In the genomic region with DNA sequence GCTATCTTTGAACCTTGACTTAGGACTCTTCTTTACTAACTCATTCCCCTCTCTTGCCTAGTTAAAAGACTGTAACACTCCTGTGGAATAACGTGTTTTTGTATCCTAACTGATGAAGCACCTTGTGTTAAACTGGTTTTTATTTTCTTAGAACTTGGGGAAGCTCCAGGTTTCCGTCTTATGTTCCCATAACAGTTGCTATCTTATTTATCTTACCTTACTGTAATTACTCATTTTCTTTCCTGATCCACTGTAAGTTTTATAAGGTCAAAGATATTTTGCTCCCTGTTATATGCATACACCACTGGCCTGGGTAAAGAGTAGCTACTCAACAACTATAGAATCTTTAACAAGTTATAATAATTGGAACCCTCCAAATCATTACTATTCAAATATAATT, we compare ENCODE assay signal across 27 cellular contexts.
"Had no signal": no experiment of that assay in that cellular context is flagged by ENCODE, and none has a peak within 500 bp of the region (broad histone marks: within the 10 kb centered on the region; RNA-seq: fewer than 3 reads in every experiment).

No MANE protein-coding gene starts in this region.

- H3K27me3 ChIP-seq: ascending aorta, brain microvascular endothelial cell, esophagus squamous epithelium, gastroesophageal sphincter had no signal

- H3K4me1 ChIP-seq: ascending aorta had no signal

- H3K9me3 Mint-ChIP-seq: activated naive CD8-positive, alpha-beta T cell treated with anti-CD3 and anti-CD28 coated beads, Interleukin-2, amount 10 ng/mL, durations not matched to agents 7 days and 5 days; activated T-cell treated with anti-CD3 and anti-CD28 coated beads, Interleukin-2, amount 50 U/mL, for 24 hours; central memory CD8-positive, alpha-beta T cell; dendritic cell treated with granulocyte-macrophage colony-stimulating factor and Interleukin-4, amounts not matched to agents 40 ng/mL and 50 ng/mL, for 4 days; effector memory CD8-positive, alpha-beta T cell had no signal

- H3K27ac ChIP-seq: ascending aorta, brain microvascular endothelial cell, coronary artery, epithelial cell of prostate, esophagus squamous epithelium, gastroesophageal sphincter had no signal

- H3K9me3 ChIP-seq: esophagus squamous epithelium, gastroesophageal sphincter had no signal

- DNase-seq: activated CD4-positive, alpha-beta memory T cell treated with anti-CD3 and anti-CD28 coated beads, Interleukin-2, amount 10 ng/mL, durations not matched to agents 7 days and 5 days; activated CD4-positive, alpha-beta T cell treated with anti-CD3 and anti-CD28 coated beads for 1 hour; activated CD4-positive, alpha-beta T cell treated with anti-CD3 and anti-CD28 coated beads for 4 hours; activated CD4-positive, alpha-beta T cell treated with anti-CD3 and anti-CD28 coated beads, Interleukin-2, amount 10 ng/mL, durations not matched to agents 7 days and 5 days; activated CD4-positive, alpha-beta T cell treated with anti-CD3 and anti-CD28 coated beads, Interleukin-2, amount 50 U/mL, for 4 hours; activated CD8-positive, alpha-beta memory T cell treated with anti-CD3 and anti-CD28 coated beads, Interleukin-2, amount 50 U/mL, for 48 hours; activated gamma-delta T cell; activated naive CD4-positive, alpha-beta T cell; activated naive CD4-positive, alpha-beta T cell treated with anti-CD3 and anti-CD28 coated beads, Interleukin-2, amount 10 ng/mL, durations not matched to agents 7 days and 5 days; activated naive CD8-positive, alpha-beta T cell treated with anti-CD3 and anti-CD28 coated beads, Interleukin-2, amount 10 ng/mL, durations not matched to agents 7 days and 5 days; activated T-cell treated with anti-CD3 and anti-CD28 coated beads for 4 hours; activated T-cell treated with anti-CD3 and anti-CD28 coated beads, Interleukin-2, amount 50 U/mL, for 24 hours; activated T-cell treated with anti-CD3 and anti-CD28 coated beads, Interleukin-2, amount 50 U/mL, for 72 hours; brain microvascular endothelial cell; effector CD4-positive, alpha-beta T cell; effector memory CD8-positive, alpha-beta T cell; esophagus squamous epithelium; foreskin melanocyte; T-helper 2 cell had no signal

- H3K4me3 Mint-ChIP-seq: activated CD4-positive, alpha-beta memory T cell treated with anti-CD3 and anti-CD28 coated beads, Interleukin-2, amount 10 ng/mL, durations not matched to agents 7 days and 5 days; activated CD4-positive, alpha-beta T cell treated with anti-CD3 and anti-CD28 coated beads, Interleukin-2, amount 10 ng/mL, durations not matched to agents 7 days and 5 days; activated naive CD4-positive, alpha-beta T cell treated with anti-CD3 and anti-CD28 coated beads, Interleukin-2, amount 10 ng/mL, durations not matched to agents 7 days and 5 days; activated naive CD8-positive, alpha-beta T cell treated with anti-CD3 and anti-CD28 coated beads, Interleukin-2, amount 10 ng/mL, durations not matched to agents 7 days and 5 days; activated T-cell treated with anti-CD3 and anti-CD28 coated beads, Interleukin-2, amount 50 U/mL, for 24 hours; activated T-cell treated with anti-CD3 and anti-CD28 coated beads, Interleukin-2, amount 50 U/mL, for 72 hours; central memory CD8-positive, alpha-beta T cell; dendritic cell treated with granulocyte-macrophage colony-stimulating factor and Interleukin-4, amounts not matched to agents 40 ng/mL and 50 ng/mL, for 4 days; effector memory CD8-positive, alpha-beta T cell; WTC11 had no signal

- H3K36me3 ChIP-seq: brain microvascular endothelial cell, esophagus squamous epithelium had no signal

- H3K4me3 ChIP-seq: ascending aorta, coronary artery, esophagus squamous epithelium, gastroesophageal sphincter had no signal

- H3K27me3 Mint-ChIP-seq: activated CD4-positive, alpha-beta memory T cell treated with anti-CD3 and anti-CD28 coated beads, Interleukin-2, amount 10 ng/mL, durations not matched to agents 7 days and 5 days; activated CD4-positive, alpha-beta T cell treated with anti-CD3 and anti-CD28 coated beads, Interleukin-2, amount 10 ng/mL, durations not matched to agents 7 days and 5 days; activated naive CD4-positive, alpha-beta T cell treated with anti-CD3 and anti-CD28 coated beads, Interleukin-2, amount 10 ng/mL, durations not matched to agents 7 days and 5 days; activated naive CD8-positive, alpha-beta T cell treated with anti-CD3 and anti-CD28 coated beads, Interleukin-2, amount 10 ng/mL, durations not matched to agents 7 days and 5 days; activated T-cell treated with anti-CD3 and anti-CD28 coated beads, Interleukin-2, amount 50 U/mL, for 24 hours; central memory CD8-positive, alpha-beta T cell; dendritic cell treated with granulocyte-macrophage colony-stimulating factor and Interleukin-4, amounts not matched to agents 40 ng/mL and 50 ng/mL, for 4 days; effector memory CD8-positive, alpha-beta T cell had no signal

- H3K27ac Mint-ChIP-seq: activated CD4-positive, alpha-beta memory T cell treated with anti-CD3 and anti-CD28 coated beads, Interleukin-2, amount 10 ng/mL, durations not matched to agents 7 days and 5 days; activated CD4-positive, alpha-beta T cell treated with anti-CD3 and anti-CD28 coated beads, Interleukin-2, amount 10 ng/mL, durations not matched to agents 7 days and 5 days; activated naive CD4-positive, alpha-beta T cell treated with anti-CD3 and anti-CD28 coated beads, Interleukin-2, amount 10 ng/mL, durations not matched to agents 7 days and 5 days; activated naive CD4-positive, alpha-beta T cell treated with anti-CD3 and anti-CD28 coated beads, Interleukin-2, amount 50 U/mL, for 72 hours; activated naive CD8-positive, alpha-beta T cell treated with anti-CD3 and anti-CD28 coated beads, Interleukin-2, amount 10 ng/mL, durations not matched to agents 7 days and 5 days; activated T-cell treated with anti-CD3 and anti-CD28 coated beads, Interleukin-2, amount 50 U/mL, for 24 hours; activated T-cell treated with anti-CD3 and anti-CD28 coated beads, Interleukin-2, amount 50 U/mL, for 72 hours; dendritic cell treated with granulocyte-macrophage colony-stimulating factor and Interleukin-4, amounts not matched to agents 40 ng/mL and 50 ng/mL, for 4 days; WTC11 had no signal

- ATAC-seq: activated naive CD4-positive, alpha-beta T cell treated with anti-CD3 and anti-CD28 coated beads, Interleukin-2, amount 50 U/mL, for 72 hours; activated T-cell treated with anti-CD3 and anti-CD28 coated beads, Interleukin-2, amount 50 U/mL, for 72 hours; effector memory CD8-positive, alpha-beta T cell; gastroesophageal sphincter; WTC11 had no signal
